1 cellular context compared by ENCODE assay signal in genomic region chr2:120791961-120792295, GRCh38.
TF ChIP-seq lines count a peak whose summit lies in the region.

No MANE protein-coding gene starts in this region.

TF ChIP-seq in IMR-90, 13 proteins besides CTCF, POLR2A, EP300 and RAD21:
- TF ChIP-seq CHD1 (IDR thresholded peaks at IDR 0.05; ENCODE audit: low read depth, low read length) (no peak), MXI1 (IDR thresholded peaks at IDR 0.05; ENCODE audit: borderline replicate concordance, low read depth, low read length) (no peak), MAZ (IDR thresholded peaks at IDR 0.05; ENCODE audit: borderline replicate concordance, low read depth, low read length) (no peak), NFE2L2 (IDR thresholded peaks at IDR 0.05; ENCODE audit: low read depth, low read length) (no peak), FOS (IDR thresholded peaks at IDR 0.05; ENCODE audit: low read depth, low read length) (no peak), RFX5 (IDR thresholded peaks at IDR 0.05; ENCODE audit: low read depth, low read length) (no peak), BHLHE40 (IDR thresholded peaks at IDR 0.05; ENCODE audit: low read depth, low read length) (no peak), SMC3 (IDR thresholded peaks at IDR 0.05; ENCODE audit: low read depth, low read length) (no peak), CEBPB (IDR thresholded peaks at IDR 0.05; ENCODE audit: low read depth, low read length) (no peak), RCOR1 (IDR thresholded peaks at IDR 0.05; ENCODE audit: insufficient replicate concordance, low read length) (no peak), MAFK (IDR thresholded peaks at IDR 0.05; ENCODE audit: low read depth, low read length) (no peak), USF2 (IDR thresholded peaks at IDR 0.05; ENCODE audit: low read depth, low read length) (no peak), ELK1 (IDR thresholded peaks at IDR 0.05; ENCODE audit: borderline replicate concordance, low read depth, low read length) (no peak)
TF ChIP-seq in IMR-90: peak in this region for 0.
